1 cellular context compared by ENCODE assay signal in genomic region chr1:94973271-94973922, GRCh38.
TF ChIP-seq lines count a peak whose summit lies in the region.

No MANE protein-coding gene starts in this region.

TF ChIP-seq in WTC11, 78 proteins besides CTCF, POLR2A, EP300 and RAD21 (continued from another document):
- no peak for TF ChIP-seq AFF4 (CRISPR knock-in tag; IDR thresholded peaks at IDR 0.05; ENCODE audit: borderline replicate concordance)
- no peak for TF ChIP-seq MAX (CRISPR knock-in tag; IDR thresholded peaks at IDR 0.05)
- no peak for TF ChIP-seq ZSCAN18 (CRISPR knock-in tag; IDR thresholded peaks at IDR 0.05)
- no peak for TF ChIP-seq CDX4 (CRISPR knock-in tag; IDR thresholded peaks at IDR 0.05; ENCODE audit: borderline replicate concordance)
- no peak for TF ChIP-seq SMAD4 (CRISPR knock-in tag; IDR thresholded peaks at IDR 0.05)
- TF ChIP-seq ETV6 (CRISPR knock-in tag; IDR thresholded peaks at IDR 0.05), result no peak
- TF ChIP-seq RELA (CRISPR knock-in tag; IDR thresholded peaks at IDR 0.05; ENCODE audit: borderline replicate concordance), result no peak
- TF ChIP-seq ZNF671 (CRISPR knock-in tag; IDR thresholded peaks at IDR 0.05), result no peak
- TF ChIP-seq ZNF232 (CRISPR knock-in tag; IDR thresholded peaks at IDR 0.05), result no peak
- TF ChIP-seq GTF2I (CRISPR knock-in tag; conservative IDR thresholded peaks at IDR 0.05), result no peak
TF ChIP-seq in WTC11: peak in this region for 0.
